ENCODE assay signal across 9 cellular contexts in the genomic region with DNA sequence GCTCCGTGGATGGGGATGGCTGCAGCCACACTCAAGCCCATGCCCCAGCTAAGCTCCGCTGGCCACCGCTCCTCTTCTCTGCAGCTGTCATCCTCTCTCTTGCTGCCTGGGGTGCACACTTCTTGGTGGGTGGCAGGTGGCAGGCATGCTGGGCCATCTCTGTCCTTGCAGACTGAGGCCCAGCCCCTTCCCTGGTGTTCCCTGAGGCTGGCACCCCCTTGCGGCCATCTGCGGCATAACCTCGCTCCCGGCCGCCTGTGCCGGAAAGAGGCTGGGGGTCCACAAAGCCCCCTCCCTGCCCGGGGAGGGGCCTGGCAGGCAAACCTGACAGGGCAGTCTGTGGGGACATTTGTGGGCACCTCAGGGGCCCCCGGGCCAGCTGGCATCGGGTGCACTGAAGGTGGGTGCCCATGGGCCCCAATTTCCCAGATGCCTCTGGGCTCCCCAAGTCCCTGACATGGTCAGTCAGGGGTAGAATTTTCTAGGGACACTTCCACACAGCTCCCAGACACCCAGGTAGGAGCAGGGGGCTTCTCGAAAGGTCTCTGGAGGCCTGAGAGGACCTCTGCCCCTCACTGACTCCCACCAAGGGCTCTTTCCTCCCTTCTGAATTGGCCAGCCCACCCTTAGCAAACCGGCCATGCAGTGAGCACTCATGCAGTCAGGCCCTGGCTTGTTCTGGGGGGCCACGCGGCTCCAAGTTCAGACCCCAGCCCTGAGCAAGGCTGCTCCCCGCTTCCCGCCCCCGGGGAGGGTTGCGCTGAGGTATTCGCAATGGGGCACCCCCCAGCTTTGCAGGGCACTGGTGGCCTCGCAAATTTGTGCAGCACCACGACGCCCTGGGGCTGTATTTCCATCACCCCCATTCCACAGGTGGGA. TPM values are rescaled to one million over a fixed set of nuclear protein-coding genes. Genes with fewer than 3 reads are reported as not detected.
DNase-seq lines count a peak whose midpoint lies in the region; ATAC-seq and TF ChIP-seq lines count a peak whose summit lies in the region.
"Had no signal": no experiment of that assay in that cellular context is flagged by ENCODE, and none has a peak within 500 bp of the region (broad histone marks: within the 10 kb centered on the region; RNA-seq: fewer than 3 reads in every experiment).

No MANE protein-coding gene starts in this region.

- H3K4me2 ChIP-seq in DND-41 (ENCODE audit: insufficient read depth, low read length) (no peak overlapping the region), neural progenitor cell (no peak overlapping the region)

- H3K9me3 Mint-ChIP-seq in neural progenitor cell, result no peaks in the 10 kb centered on the region

- no peaks in the 10 kb centered on the region for H3K4me1 ChIP-seq in DND-41 (ENCODE audit: insufficient read depth, low read length)
- peaks cover 29% of the 10 kb centered on the region for H3K4me1 ChIP-seq in neural progenitor cell

- H3K27me3 Mint-ChIP-seq in neural progenitor cell (ENCODE audit: insufficient read depth, low read depth), result peaks cover 9% of the 10 kb centered on the region

- H3K27ac ChIP-seq in DND-41 (ENCODE audit: low read length) (no peak overlapping the region), neural progenitor cell (no peak overlapping the region)
- H3K27ac ChIP-seq: skin epidermis had no signal

- H3K4me1 Mint-ChIP-seq in neural progenitor cell, result peaks cover 24% of the 10 kb centered on the region

- in situ Hi-C loops in KBM-7 (cut with MboI; ENCODE audit: low pct_unique_long_range_greater_than_20kb, low sequenced_read_pairs), result loop anchor here (10.0 to 25.0 kb wide), 2 partner anchors 220 to 342 kb away; no protein-coding TSS in a partner anchor

- H3K27ac Mint-ChIP-seq in neural progenitor cell, result no peak overlapping the region

- H3K79me2 ChIP-seq in DND-41 (ENCODE audit: insufficient read depth, low read length) (no peaks in the 10 kb centered on the region), neural progenitor cell (ENCODE audit: low read depth) (no peaks in the 10 kb centered on the region)

- H3K36me3 Mint-ChIP-seq in neural progenitor cell, result no peaks in the 10 kb centered on the region

- H3F3A ChIP-seq in neural progenitor cell (ENCODE audit: low read depth), result peaks cover 20% of the 10 kb centered on the region

- no peak overlapping the region for H3K9ac ChIP-seq in DND-41 (ENCODE audit: low read depth, low read length)
- no peak overlapping the region for H3K9ac ChIP-seq in neural progenitor cell

- no peaks in the 10 kb centered on the region for H3K27me3 ChIP-seq in DND-41 (ENCODE audit: insufficient read depth, low read length, poor library complexity)
- H3K27me3 ChIP-seq in neural progenitor cell, result peaks cover 10% of the 10 kb centered on the region

- ATAC-seq in DND-41 (ENCODE audit: insufficient read depth, low read depth) (peak; percentile 63), HG02884 (IDR thresholded peaks at IDR 0.05; ENCODE audit: unreplicated experiment) (no peak)

- peaks cover 5% of the 10 kb centered on the region; the same call in 1 of the 2 replicates for H4K20me1 ChIP-seq in DND-41 (ENCODE audit: insufficient read depth, low read length)
- no peaks in the 10 kb centered on the region for H4K20me1 ChIP-seq in neural progenitor cell (ENCODE audit: low read depth)

- H3K9me3 ChIP-seq in DND-41 (ENCODE audit: insufficient read depth, low read length, severe bottlenecking), result no peaks in the 10 kb centered on the region
- H3K9me3 ChIP-seq in neural progenitor cell (ENCODE audit: low read depth), result no peaks in the 10 kb centered on the region

- DNase-seq in DND-41 (peak; percentile 69), KBM-7 (peak; percentile 54), ecto neural progenitor cell (ENCODE audit: low spot score) (peak; percentile 87), neural progenitor cell (ENCODE audit: low spot score) (peak; percentile 81), NCI-H2029 treated with DMSO at 0.1 percent for 48 hours (lab: John Stamatoyannopoulos, UW) (no peak), kidney glomerular epithelial cell (lab: John Stamatoyannopoulos, UW) (no peak)
- peak; percentile 71 for DNase-seq in activated CD4-positive, alpha-beta T cell treated with anti-CD3 and anti-CD28 coated beads for 48 hours

- H2AFZ ChIP-seq in DND-41 (ENCODE audit: low read depth, low read length), result no peak overlapping the region
- no peak overlapping the region for H2AFZ ChIP-seq in neural progenitor cell (replicated peaks)

- TF ChIP-seq CTCF in DND-41 (IDR thresholded peaks at IDR 0.05; ENCODE audit: borderline replicate concordance, extremely low read depth, low read length, poor library complexity, severe bottlenecking) (peak; percentile 91), neural progenitor cell (IDR thresholded peaks at IDR 0.05) (peak; percentile 92)

- H3K4me3 ChIP-seq in DND-41 (ENCODE audit: low read depth in 1 of 2, low read length in 2 of 2), result no peak overlapping the region
- no peak overlapping the region for H3K4me3 ChIP-seq in neural progenitor cell
- H3K4me3 ChIP-seq: skin epidermis had no signal

- H3K4me3 Mint-ChIP-seq in neural progenitor cell, result peak overlapping the region; percentile 67

- H3K36me3 ChIP-seq in DND-41 (ENCODE audit: insufficient read depth, low read length), result no peaks in the 10 kb centered on the region
- no peaks in the 10 kb centered on the region for H3K36me3 ChIP-seq in neural progenitor cell

RNA-seq across cellular contexts. Expression of a gene that starts 23.5 kb away (rescaled TPM):
- 2.0 and 6.2 TPM in 2 replicates for total RNA-seq in neural progenitor cell (ENCODE audit: low replicate concordance)

RNA-seq across cellular contexts. Expression of a gene that starts 34.1 kb away (rescaled TPM):
- total RNA-seq in neural progenitor cell (ENCODE audit: low replicate concordance), result not detected in 2 replicates

RNA-seq across cellular contexts. Expression of a gene that starts 55.9 kb away (rescaled TPM):
- total RNA-seq in neural progenitor cell (ENCODE audit: low replicate concordance), result 0.45 and 3.3 TPM in 2 replicates

Comparison
In these comparisons a context has a peak if more than half of its experiments do, and no peak if none do; other contexts are left out.
1. DNase-seq: peak in DND-41 (single experiment), KBM-7 (single experiment), activated CD4-positive, alpha-beta T cell treated with anti-CD3 and anti-CD28 coated beads for 48 hours (single experiment), ecto neural progenitor cell (single experiment) and neural progenitor cell (single experiment); none in NCI-H2029 treated with DMSO at 0.1 percent for 48 hours (single experiment) and kidney glomerular epithelial cell (single experiment).